Comparison of ENCODE assay signal across 1 cellular context in the genomic region with DNA sequence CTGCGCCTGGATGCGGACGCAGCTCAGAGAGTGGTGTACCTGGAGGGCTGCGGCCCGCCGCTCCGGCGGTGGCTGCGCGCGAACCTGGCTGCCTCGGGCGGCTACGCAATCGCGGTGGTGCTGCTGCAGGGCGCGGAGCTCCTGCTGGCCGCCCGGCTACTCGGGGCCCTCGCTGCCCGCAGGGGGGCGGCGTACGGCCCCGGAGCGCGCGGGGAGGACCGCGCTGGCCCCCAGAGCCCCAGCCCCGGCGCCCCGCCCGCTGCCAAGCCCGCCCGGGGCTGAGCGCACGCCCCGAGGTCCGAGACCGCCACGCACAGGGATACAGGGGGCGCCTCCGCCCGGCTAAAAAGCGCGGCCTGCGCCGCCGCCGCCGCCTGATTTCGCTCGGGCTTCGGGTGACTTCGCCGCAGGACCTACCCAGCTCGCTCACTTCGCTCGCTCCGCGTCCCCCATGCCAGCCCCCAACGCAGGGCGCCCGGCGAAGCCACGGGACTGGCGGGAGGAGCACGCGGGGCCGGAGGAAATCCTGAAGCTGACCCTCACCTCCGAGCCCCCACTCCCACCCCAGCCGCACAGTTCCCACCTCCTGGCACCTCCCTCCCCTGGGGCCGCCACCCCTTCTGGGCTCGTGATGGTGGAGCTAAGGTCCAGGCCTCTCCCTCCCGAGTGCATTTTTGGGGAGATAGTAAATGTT.
TF ChIP-seq lines count a peak whose summit lies in the region.

No MANE protein-coding gene starts in this region.

TF ChIP-seq in K562, 482 proteins besides CTCF, POLR2A, EP300 and RAD21:
- TF ChIP-seq, protein P1, sequence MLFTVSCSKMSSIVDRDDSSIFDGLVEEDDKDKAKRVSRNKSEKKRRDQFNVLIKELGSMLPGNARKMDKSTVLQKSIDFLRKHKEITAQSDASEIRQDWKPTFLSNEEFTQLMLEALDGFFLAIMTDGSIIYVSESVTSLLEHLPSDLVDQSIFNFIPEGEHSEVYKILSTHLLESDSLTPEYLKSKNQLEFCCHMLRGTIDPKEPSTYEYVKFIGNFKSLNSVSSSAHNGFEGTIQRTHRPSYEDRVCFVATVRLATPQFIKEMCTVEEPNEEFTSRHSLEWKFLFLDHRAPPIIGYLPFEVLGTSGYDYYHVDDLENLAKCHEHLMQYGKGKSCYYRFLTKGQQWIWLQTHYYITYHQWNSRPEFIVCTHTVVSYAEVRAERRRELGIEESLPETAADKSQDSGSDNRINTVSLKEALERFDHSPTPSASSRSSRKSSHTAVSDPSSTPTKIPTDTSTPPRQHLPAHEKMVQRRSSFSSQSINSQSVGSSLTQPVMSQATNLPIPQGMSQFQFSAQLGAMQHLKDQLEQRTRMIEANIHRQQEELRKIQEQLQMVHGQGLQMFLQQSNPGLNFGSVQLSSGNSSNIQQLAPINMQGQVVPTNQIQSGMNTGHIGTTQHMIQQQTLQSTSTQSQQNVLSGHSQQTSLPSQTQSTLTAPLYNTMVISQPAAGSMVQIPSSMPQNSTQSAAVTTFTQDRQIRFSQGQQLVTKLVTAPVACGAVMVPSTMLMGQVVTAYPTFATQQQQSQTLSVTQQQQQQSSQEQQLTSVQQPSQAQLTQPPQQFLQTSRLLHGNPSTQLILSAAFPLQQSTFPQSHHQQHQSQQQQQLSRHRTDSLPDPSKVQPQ (CRISPR knock-in tag; IDR thresholded peaks at IDR 0.05; ENCODE audit: borderline replicate concordance): no peak
- TF ChIP-seq, protein P2, sequence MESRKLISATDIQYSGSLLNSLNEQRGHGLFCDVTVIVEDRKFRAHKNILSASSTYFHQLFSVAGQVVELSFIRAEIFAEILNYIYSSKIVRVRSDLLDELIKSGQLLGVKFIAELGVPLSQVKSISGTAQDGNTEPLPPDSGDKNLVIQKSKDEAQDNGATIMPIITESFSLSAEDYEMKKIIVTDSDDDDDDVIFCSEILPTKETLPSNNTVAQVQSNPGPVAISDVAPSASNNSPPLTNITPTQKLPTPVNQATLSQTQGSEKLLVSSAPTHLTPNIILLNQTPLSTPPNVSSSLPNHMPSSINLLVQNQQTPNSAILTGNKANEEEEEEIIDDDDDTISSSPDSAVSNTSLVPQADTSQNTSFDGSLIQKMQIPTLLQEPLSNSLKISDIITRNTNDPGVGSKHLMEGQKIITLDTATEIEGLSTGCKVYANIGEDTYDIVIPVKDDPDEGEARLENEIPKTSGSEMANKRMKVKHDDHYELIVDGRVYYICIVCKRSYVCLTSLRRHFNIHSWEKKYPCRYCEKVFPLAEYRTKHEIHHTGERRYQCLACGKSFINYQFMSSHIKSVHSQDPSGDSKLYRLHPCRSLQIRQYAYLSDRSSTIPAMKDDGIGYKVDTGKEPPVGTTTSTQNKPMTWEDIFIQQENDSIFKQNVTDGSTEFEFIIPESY (CRISPR knock-in tag; IDR thresholded peaks at IDR 0.05): 0 out of 2 replicates have a peak, but pooled peaks have one; percentile 25
TF ChIP-seq in K562: peak in this region for 1.
